34 cellular contexts compared by ENCODE assay signal in genomic region chr10:53115660-53116059, GRCh38.
"Had no signal": no experiment of that assay in that cellular context is flagged by ENCODE, and none has a peak within 500 bp of the region (broad histone marks: within the 10 kb centered on the region; RNA-seq: fewer than 3 reads in every experiment).

No MANE protein-coding gene starts in this region.

- H3K4me1 Mint-ChIP-seq: IgD-negative memory B cell, WTC11 had no signal

- ATAC-seq: activated CD4-positive, alpha-beta T cell treated with anti-CD3 and anti-CD28 coated beads for 36 hours; activated CD4-positive, CD25-positive, alpha-beta regulatory T cell treated with anti-CD3 and anti-CD28 coated beads, Interleukin-2, amount 50 U/mL, for 24 hours; activated naive CD4-positive, alpha-beta T cell treated with anti-CD3 and anti-CD28 coated beads, Interleukin-2, amount 50 U/mL, for 72 hours; activated T-cell treated with anti-CD3 and anti-CD28 coated beads, Interleukin-2, amount 50 U/mL, for 4 hours; body of pancreas; Panc1; WTC11 had no signal

- H3K27me3 Mint-ChIP-seq: activated CD4-positive, alpha-beta T cell treated with anti-CD3 and anti-CD28 coated beads for 36 hours; activated CD4-positive, alpha-beta T cell treated with anti-CD3 and anti-CD28 coated beads, Interleukin-2, amount 10 ng/mL, durations not matched to agents 7 days and 5 days; IgD-negative memory B cell had no signal

- H3K4me3 Mint-ChIP-seq: activated CD4-positive, alpha-beta T cell treated with anti-CD3 and anti-CD28 coated beads for 36 hours; activated CD4-positive, alpha-beta T cell treated with anti-CD3 and anti-CD28 coated beads, Interleukin-2, amount 10 ng/mL, durations not matched to agents 7 days and 5 days; activated naive CD4-positive, alpha-beta T cell treated with anti-CD3 and anti-CD28 coated beads for 36 hours; activated T-cell treated with anti-CD3 and anti-CD28 coated beads, Interleukin-2, amount 50 U/mL, for 4 hours; activated T-helper 1 cell treated with anti-CD3 and anti-CD28 coated beads, Interleukin-12 subunit alpha, Interleukin-12 subunit beta, Interleukin-2, Interleukin-4 antibody, amounts not matched to agents 30 ng/mL and 10 ng/mL and 1 ng/mL, durations not matched to agents 14 hours and 24 hours and 36 hours; IgD-negative memory B cell; T-helper 1 cell treated with Interleukin-12 subunit alpha and Interleukin-12 subunit beta and Interleukin-4 antibody, amounts not matched to agents 30 μg/mL and 1 μg/mL, for 36 hours; T-helper 2 cell treated with Interferon-gamma antibody and Interleukin-4, amounts not matched to agents 5 μg/mL and 100 μg/mL, for 36 hours; WTC11 had no signal

- DNase-seq: activated CD4-positive, alpha-beta T cell treated with anti-CD3 and anti-CD28 coated beads for 36 hours; activated CD4-positive, alpha-beta T cell treated with anti-CD3 and anti-CD28 coated beads, Interleukin-2, amount 10 ng/mL, durations not matched to agents 7 days and 5 days; activated CD4-positive, alpha-beta T cell treated with anti-CD3 and anti-CD28 coated beads, Interleukin-2, amount 50 U/mL, for 48 hours; activated CD8-positive, alpha-beta memory T cell treated with anti-CD3 and anti-CD28 coated beads, Interleukin-2, amount 50 U/mL, for 4 hours; activated gamma-delta T cell treated with Interleukin-2 at 50 U/mL for 16 hours; activated naive CD4-positive, alpha-beta T cell treated with anti-CD3 and anti-CD28 coated beads for 36 hours; activated T-cell treated with anti-CD3 and anti-CD28 coated beads for 4 hours; activated T-cell treated with anti-CD3 and anti-CD28 coated beads, Interleukin-2, amount 50 U/mL, for 4 hours; adrenal gland; body of pancreas; Kasumi-1; KG1; MG63; NCI-H1092; NCI-H1436 treated with DMSO at 0.1 percent for 48 hours; NCI-H1694 treated with DMSO at 0.1 percent for 48 hours; NCI-H2029; NCI-H2107; NCI-H2171; NCI-H510A; NCI-H526; NCI-H748 treated with DMSO at 0.1 percent for 48 hours; NK-92 treated with Interleukin-12 subunit alpha and Interleukin-12 subunit beta, amount 100 ng/mL, for 24 hours; OCI-M1; SHP77; SJCRH30 had no signal

- H3K27ac Mint-ChIP-seq: activated CD4-positive, alpha-beta T cell treated with anti-CD3 and anti-CD28 coated beads for 36 hours; activated CD4-positive, alpha-beta T cell treated with anti-CD3 and anti-CD28 coated beads, Interleukin-2, amount 10 ng/mL, durations not matched to agents 7 days and 5 days; activated naive CD4-positive, alpha-beta T cell treated with anti-CD3 and anti-CD28 coated beads for 36 hours; activated naive CD4-positive, alpha-beta T cell treated with anti-CD3 and anti-CD28 coated beads, Interleukin-2, amount 50 U/mL, for 72 hours; activated T-helper 1 cell treated with anti-CD3 and anti-CD28 coated beads, Interleukin-12 subunit alpha, Interleukin-12 subunit beta, Interleukin-2, Interleukin-4 antibody, amounts not matched to agents 30 ng/mL and 10 ng/mL and 1 ng/mL, durations not matched to agents 14 hours and 24 hours and 36 hours; IgD-negative memory B cell; T-helper 1 cell treated with Interleukin-12 subunit alpha and Interleukin-12 subunit beta and Interleukin-4 antibody, amounts not matched to agents 30 μg/mL and 1 μg/mL, for 36 hours; T-helper 2 cell treated with Interferon-gamma antibody and Interleukin-4, amounts not matched to agents 5 μg/mL and 100 μg/mL, for 36 hours; WTC11 had no signal

- H3K36me3 Mint-ChIP-seq: IgD-negative memory B cell had no signal
